In genomic region chr2:109321570-109321969, GRCh38 we compare ENCODE assay signal across 9 cellular contexts.
DNase-seq lines count a peak whose midpoint lies in the region; ATAC-seq and TF ChIP-seq lines count a peak whose summit lies in the region.
"Had no signal": no experiment of that assay in that cellular context is flagged by ENCODE, and none has a peak within 500 bp of the region (broad histone marks: within the 10 kb centered on the region; RNA-seq: fewer than 3 reads in every experiment).

No MANE protein-coding gene starts in this region.

- H3K9ac ChIP-seq in skeletal muscle satellite cell (ENCODE audit: low read depth, low read length) = peak overlapping the region; percentile 88

- ATAC-seq in HG03039 (IDR thresholded peaks at IDR 0.05; ENCODE audit: unreplicated experiment) = no peak
- no peak for ATAC-seq in stimulated activated naive CD8-positive, alpha-beta T cell treated with anti-CD3 and anti-CD28 coated beads, Interleukin-15, Interleukin-2, amounts not matched to agents 100 U/mL and 50 U/mL, for 24 hours

- H3K4me2 ChIP-seq in skeletal muscle satellite cell (ENCODE audit: low read length) = peak overlapping the region; percentile 75

- H3K4me3 ChIP-seq in fibroblast of mammary gland (ENCODE audit: control insufficient read depth, low read depth, low read length) (peak overlapping the region; percentile 0), skeletal muscle satellite cell (ENCODE audit: low read length) (peak overlapping the region; percentile 56)
- H3K4me3 ChIP-seq in effector memory CD4-positive, alpha-beta T cell (ENCODE audit: insufficient read depth, low read depth, low read length, poor library complexity, severe bottlenecking) = no peak overlapping the region

- H3K27ac ChIP-seq in effector memory CD4-positive, alpha-beta T cell (ENCODE audit: insufficient read depth, low read length, poor library complexity, severe bottlenecking) = no peak overlapping the region

- H3K9me3 ChIP-seq in skeletal muscle satellite cell (replicated peaks; ENCODE audit: low read length) = no peaks in the 10 kb centered on the region
- no peaks in the 10 kb centered on the region for H3K9me3 ChIP-seq in effector memory CD4-positive, alpha-beta T cell (ENCODE audit: control insufficient read depth, low read length)

- peak; percentile 50 for DNase-seq in ELR (ENCODE audit: low read depth)
- peak; percentile 66 for DNase-seq in RPMI7951 (ENCODE audit: low read depth)
- peak; percentile 91 for DNase-seq in fibroblast of mammary gland (ENCODE audit: low read depth)
- no peak for DNase-seq in activated T-cell treated with anti-CD3 and anti-CD28 coated beads for 4 hours
- no peak for DNase-seq in effector memory CD4-positive, alpha-beta T cell
- no peak for DNase-seq in stimulated activated naive CD8-positive, alpha-beta T cell treated with anti-CD3 and anti-CD28 coated beads, Interleukin-15, Interleukin-2, amounts not matched to agents 100 U/mL and 50 U/mL, for 24 hours
- DNase-seq: CD8-positive, alpha-beta memory T cell had no signal

- H3K36me3 ChIP-seq in skeletal muscle satellite cell (ENCODE audit: insufficient read depth, low read length) = no peaks in the 10 kb centered on the region
- H3K36me3 ChIP-seq in effector memory CD4-positive, alpha-beta T cell (ENCODE audit: control insufficient read depth, insufficient read depth, low read length) = no peaks in the 10 kb centered on the region

- H3K27me3 ChIP-seq in skeletal muscle satellite cell (ENCODE audit: control insufficient read depth, insufficient read depth, low read length) = no peaks in the 10 kb centered on the region
- H3K27me3 ChIP-seq in effector memory CD4-positive, alpha-beta T cell (replicated peaks; ENCODE audit: control insufficient read depth, insufficient read depth, low read length, poor library complexity, severe bottlenecking) = no peaks in the 10 kb centered on the region

- H3K4me1 ChIP-seq in skeletal muscle satellite cell (ENCODE audit: control insufficient read depth, insufficient read depth, low read length) = peaks cover 93% of the 10 kb centered on the region
- H3K4me1 ChIP-seq in effector memory CD4-positive, alpha-beta T cell (ENCODE audit: control insufficient read depth, insufficient read depth, low read length, poor library complexity, severe bottlenecking) = no peaks in the 10 kb centered on the region

- peak; percentile 31 for TF ChIP-seq CTCF in fibroblast of mammary gland (conservative IDR thresholded peaks at IDR 0.05; ENCODE audit: control insufficient read depth, insufficient read depth, low read depth, low read length)

Comparison
In these comparisons a context has a peak if more than half of its experiments do, and no peak if none do; other contexts are left out.
1. DNase-seq: peak in ELR (single experiment), RPMI7951 (single experiment) and fibroblast of mammary gland (single experiment); none in activated T-cell treated with anti-CD3 and anti-CD28 coated beads for 4 hours (single experiment), effector memory CD4-positive, alpha-beta T cell (0 of 3) and stimulated activated naive CD8-positive, alpha-beta T cell treated with anti-CD3 and anti-CD28 coated beads, Interleukin-15, Interleukin-2, amounts not matched to agents 100 U/mL and 50 U/mL, for 24 hours (single experiment).